ENCODE assay signal across 8 cellular contexts in genomic region chr9:39463696-39464095, GRCh38.
DNase-seq lines count a peak whose midpoint lies in the region; ATAC-seq, FAIRE-seq and TF ChIP-seq lines count a peak whose summit lies in the region.
"Not testable (repeated sequence)": the region's sequence is repeated elsewhere in the genome, so short reads cannot be mapped to it uniquely, and the experiment has no call there.

No MANE protein-coding gene starts in this region.

- H3K27me3 Mint-ChIP-seq in activated CD4-positive, alpha-beta memory T cell treated with anti-CD3 and anti-CD28 coated beads for 36 hours: not testable (repeated sequence)

- POLR2A ChIA-PET in AG04449 (lab: Yijun Ruan, JAX); activated CD4-positive, alpha-beta memory T cell treated with anti-CD3 and anti-CD28 coated beads for 36 hours (lab: Charles Lee): not testable (repeated sequence)

- not testable (repeated sequence) for H3K79me2 ChIP-seq in Karpas-422 (ENCODE audit: low read length)

- CTCF ChIA-PET in AG04449 (lab: Yijun Ruan, JAX); activated CD4-positive, alpha-beta memory T cell treated with anti-CD3 and anti-CD28 coated beads for 36 hours (lab: Charles Lee): not testable (repeated sequence)

- not testable (repeated sequence) for H3K36me3 Mint-ChIP-seq in activated CD4-positive, alpha-beta memory T cell treated with anti-CD3 and anti-CD28 coated beads for 36 hours

- H3K9me2 ChIP-seq in Karpas-422 (replicated peaks; ENCODE audit: insufficient read depth, low read length): not testable (repeated sequence)

- H3K36me3 ChIP-seq in Karpas-422 (ENCODE audit: insufficient read depth, low read length); duodenal mucosa (ENCODE audit: control insufficient read depth in 1 of 2, insufficient read depth in 2 of 2, low read length in 2 of 2); kidney (ENCODE audit: control insufficient read depth in 1 of 2, insufficient read depth in 2 of 2, low read length in 2 of 2); rectal smooth muscle tissue (ENCODE audit: control insufficient read depth, insufficient read depth, low read length): not testable (repeated sequence)

- FAIRE-seq in kidney (lab: Jason Lieb, UNC): not testable (repeated sequence)

- intact Hi-C loops in activated CD4-positive, alpha-beta memory T cell treated with anti-CD3 and anti-CD28 coated beads for 36 hours (cut with micrococcal nuclease); kidney (cut with DNase I): not testable (repeated sequence)

- peak; percentile 37 for ATAC-seq in GM18909 (IDR thresholded peaks at IDR 0.05; ENCODE audit: poor library complexity, unreplicated experiment)
- peak; percentile 48 for ATAC-seq in HG02763 (IDR thresholded peaks at IDR 0.05; ENCODE audit: unreplicated experiment)

- H4K20me1 ChIP-seq in Karpas-422 (ENCODE audit: insufficient read depth, low read depth, low read length): not testable (repeated sequence)

- not testable (repeated sequence) for H3K9me3 Mint-ChIP-seq in activated CD4-positive, alpha-beta memory T cell treated with anti-CD3 and anti-CD28 coated beads for 36 hours

- not testable (repeated sequence) for H3K27ac ChIP-seq in Karpas-422 (ENCODE audit: low read length); duodenal mucosa (ENCODE audit: low read depth, low read length); kidney (ENCODE audit: low read depth in 2 of 2, low read length in 2 of 2); rectal smooth muscle tissue (ENCODE audit: low read depth, low read length)

- H3K9ac ChIP-seq in Karpas-422 (ENCODE audit: low read length) (peak overlapping the region; percentile 51; the same call in 1 of the 2 replicates), duodenal mucosa (ENCODE audit: low read depth in 1 of 2, low read length in 2 of 2) (peak overlapping the region in 1 of 2 donors; percentile 25), kidney (ENCODE audit: low read length in 2 of 2) (peak overlapping the region in 1 of 2 donors; percentile 51)
- H3K9ac ChIP-seq in rectal smooth muscle tissue (ENCODE audit: low read length): not testable (repeated sequence)

- H3K4me1 ChIP-seq in Karpas-422 (ENCODE audit: low read length); duodenal mucosa (ENCODE audit: control insufficient read depth in 1 of 2, insufficient read depth in 2 of 2, low read length in 2 of 2); kidney (ENCODE audit: control insufficient read depth in 1 of 2, insufficient read depth in 1 of 2, low read depth in 1 of 2, low read length in 2 of 2); rectal smooth muscle tissue (ENCODE audit: control insufficient read depth, insufficient read depth, low read length): not testable (repeated sequence)

- H3K4me3 ChIP-seq in AG04449 (ENCODE audit: low read depth, low read length): peak overlapping the region; percentile 47; the same call in 1 of the 2 replicates
- H3K4me3 ChIP-seq in Karpas-422 (ENCODE audit: low read length): peak overlapping the region; percentile 62; the same call in 1 of the 2 replicates
- peak overlapping the region; percentile 58 to 65 for H3K4me3 ChIP-seq in duodenal mucosa (ENCODE audit: low read depth in 1 of 2, low read length in 2 of 2)
- peak overlapping the region; percentile 64 to 67 for H3K4me3 ChIP-seq in kidney (ENCODE audit: low read length in 2 of 2)
- peak overlapping the region; percentile 57 for H3K4me3 ChIP-seq in rectal smooth muscle tissue (ENCODE audit: low read length)

- peak overlapping the region; percentile 64 for H3K4me2 ChIP-seq in Karpas-422 (ENCODE audit: low read depth, low read length, poor library complexity, severe bottlenecking)

- peak overlapping the region; percentile 85 for H3K4me3 Mint-ChIP-seq in activated CD4-positive, alpha-beta memory T cell treated with anti-CD3 and anti-CD28 coated beads for 36 hours

- H3K27me3 ChIP-seq in Karpas-422 (ENCODE audit: low read length); duodenal mucosa (ENCODE audit: control insufficient read depth in 1 of 2, insufficient read depth in 2 of 2, low read length in 2 of 2); rectal smooth muscle tissue (ENCODE audit: control insufficient read depth, insufficient read depth, low read length): not testable (repeated sequence)

- not testable (repeated sequence) for H3K27ac Mint-ChIP-seq in activated CD4-positive, alpha-beta memory T cell treated with anti-CD3 and anti-CD28 coated beads for 36 hours

- H2AFZ ChIP-seq in Karpas-422 (ENCODE audit: low read length): not testable (repeated sequence)

- DNase-seq in AG04449 (ENCODE audit: low read depth, low spot score); activated CD4-positive, alpha-beta memory T cell treated with anti-CD3 and anti-CD28 coated beads for 36 hours; kidney: not testable (repeated sequence)
- DNase-seq in Karpas-422: peak; percentile 61

- not testable (repeated sequence) for H3K9me3 ChIP-seq in Karpas-422 (ENCODE audit: low read length); duodenal mucosa (ENCODE audit: control insufficient read depth in 1 of 2, low read length in 2 of 2); kidney (ENCODE audit: control insufficient read depth in 1 of 2, low read length in 2 of 2)

- H3K4me1 Mint-ChIP-seq in activated CD4-positive, alpha-beta memory T cell treated with anti-CD3 and anti-CD28 coated beads for 36 hours (ENCODE audit: low read depth): not testable (repeated sequence)

- TF ChIP-seq CTCF in AG04449 (IDR thresholded peaks at IDR 0.05; ENCODE audit: insufficient read depth, low read length, missing control alignments); kidney (IDR thresholded peaks at IDR 0.05; ENCODE audit: borderline replicate concordance, extremely low read depth, insufficient read depth): not testable (repeated sequence)
